10 cellular contexts compared by ENCODE assay signal in genomic region chr3:79019924-79020173, GRCh38.
DNase-seq lines count a peak whose midpoint lies in the region; ATAC-seq, FAIRE-seq and TF ChIP-seq lines count a peak whose summit lies in the region.
"Had no signal": no experiment of that assay in that cellular context is flagged by ENCODE, and none has a peak within 500 bp of the region (broad histone marks: within the 10 kb centered on the region; RNA-seq: fewer than 3 reads in every experiment).

No MANE protein-coding gene starts in this region.

- no peaks in the 10 kb centered on the region for H3K9me3 Mint-ChIP-seq in activated naive CD8-positive, alpha-beta T cell treated with anti-CD3 and anti-CD28 coated beads for 36 hours
- H3K9me3 Mint-ChIP-seq in CD8-positive, alpha-beta memory T cell = peaks cover 4 to 21% (median 18%) of the 10 kb centered on the region in 5 donors

- no peaks in the 10 kb centered on the region for H3K27me3 ChIP-seq in cardiac muscle cell
- H3K27me3 ChIP-seq in uterus = no peaks in the 10 kb centered on the region
- H3K27me3 ChIP-seq in CD8-positive, alpha-beta memory T cell (ENCODE audit: insufficient read depth, low read length, poor library complexity, severe bottlenecking) = no peaks in the 10 kb centered on the region

- no peak for ATAC-seq in Right ventricle myocardium inferior
- ATAC-seq in GM19328 (IDR thresholded peaks at IDR 0.05; ENCODE audit: unreplicated experiment) = no peak
- ATAC-seq in GM18502 (IDR thresholded peaks at IDR 0.05; ENCODE audit: poor library complexity, unreplicated experiment) = no peak

- H3K9me3 ChIP-seq in cardiac muscle cell (ENCODE audit: low read depth) = no peaks in the 10 kb centered on the region
- H3K9me3 ChIP-seq in uterus = no peaks in the 10 kb centered on the region
- H3K9me3 ChIP-seq in CD8-positive, alpha-beta memory T cell (ENCODE audit: low read length) = no peaks in the 10 kb centered on the region
- H3K9me3 ChIP-seq: left lung had no signal

- no peak overlapping the region for H3K27ac ChIP-seq in cardiac muscle cell
- peak overlapping the region; percentile 86 to 90 for H3K27ac ChIP-seq in uterus
- no peak overlapping the region for H3K27ac ChIP-seq in CD8-positive, alpha-beta memory T cell (ENCODE audit: low read depth, low read length)

- H3K36me3 Mint-ChIP-seq in activated naive CD8-positive, alpha-beta T cell treated with anti-CD3 and anti-CD28 coated beads for 36 hours = no peaks in the 10 kb centered on the region
- H3K36me3 Mint-ChIP-seq in CD8-positive, alpha-beta memory T cell = peaks cover 0 to 1% (median 0%) of the 10 kb centered on the region in 3 donors

- peak overlapping the region; percentile 85 for H3K27ac Mint-ChIP-seq in activated naive CD8-positive, alpha-beta T cell treated with anti-CD3 and anti-CD28 coated beads for 36 hours
- no peak overlapping the region for H3K27ac Mint-ChIP-seq in CD8-positive, alpha-beta memory T cell

- H3K4me3 Mint-ChIP-seq in activated naive CD8-positive, alpha-beta T cell treated with anti-CD3 and anti-CD28 coated beads for 36 hours = no peak overlapping the region
- H3K4me3 Mint-ChIP-seq in CD8-positive, alpha-beta memory T cell = no peak overlapping the region

- POLR2A ChIA-PET in CD8-positive, alpha-beta memory T cell (lab: Charles Lee) = no interaction called here

- FAIRE-seq in islet of Langerhans (lab: Jason Lieb, UNC) = peak; percentile 33

- no peak for TF ChIP-seq CTCF in cardiac muscle cell (IDR thresholded peaks at IDR 0.05; ENCODE audit: low read depth, low read length)
- TF ChIP-seq CTCF in uterus (IDR thresholded peaks at IDR 0.05) = no peak

- H3K36me3 ChIP-seq in cardiac muscle cell (no peaks in the 10 kb centered on the region), uterus (no peaks in the 10 kb centered on the region)
- no peaks in the 10 kb centered on the region for H3K36me3 ChIP-seq in CD8-positive, alpha-beta memory T cell (ENCODE audit: insufficient read depth, low read length)
- H3K36me3 ChIP-seq: left lung had no signal

- H3K4me1 ChIP-seq in cardiac muscle cell (ENCODE audit: low read depth) (peaks cover 22% of the 10 kb centered on the region), uterus (no peaks in the 10 kb centered on the region)
- no peaks in the 10 kb centered on the region for H3K4me1 ChIP-seq in CD8-positive, alpha-beta memory T cell (ENCODE audit: insufficient read depth, low read length)
- H3K4me1 ChIP-seq: left lung had no signal

- intact Hi-C loops in Right ventricle myocardium inferior (cut with DNase I) (loop anchor here (5.0 kb wide), 1 partner anchor 358 kb away; no protein-coding TSS in a partner anchor), uterus (cut with DNase I; ENCODE audit: low total_unique reads) (no loop called here)

- H3K27me3 Mint-ChIP-seq in activated naive CD8-positive, alpha-beta T cell treated with anti-CD3 and anti-CD28 coated beads for 36 hours = peaks cover 20% of the 10 kb centered on the region
- H3K27me3 Mint-ChIP-seq in CD8-positive, alpha-beta memory T cell = peaks cover 6% of the 10 kb centered on the region in 2 donors

- DNase-seq in cardiac muscle cell (ENCODE audit: low read depth in 1 of 2, low spot score in 1 of 2) (no peak), Right ventricle myocardium inferior (ENCODE audit: missing footprints) (no peak), uterus (no peak)
- DNase-seq in activated naive CD8-positive, alpha-beta T cell treated with anti-CD3 and anti-CD28 coated beads for 36 hours = no peak
- no peak for DNase-seq in CD8-positive, alpha-beta memory T cell
- DNase-seq: SIG-M5 had no signal

- peaks cover 9% of the 10 kb centered on the region for H3K4me1 Mint-ChIP-seq in activated naive CD8-positive, alpha-beta T cell treated with anti-CD3 and anti-CD28 coated beads for 36 hours
- peaks cover 0 to 5% (median 2%) of the 10 kb centered on the region in 3 donors for H3K4me1 Mint-ChIP-seq in CD8-positive, alpha-beta memory T cell

- no peak for TF ChIP-seq POLR2A in uterus (IDR thresholded peaks at IDR 0.05)

- CTCF ChIA-PET in CD8-positive, alpha-beta memory T cell (lab: Charles Lee) = no interaction called here

- H3K4me3 ChIP-seq in cardiac muscle cell (peak overlapping the region; percentile 83), uterus (peak overlapping the region in 1 of 2 donors; percentile 90)
- H3K4me3 ChIP-seq in CD8-positive, alpha-beta memory T cell (ENCODE audit: low read length) = no peak overlapping the region

Comparison
In these comparisons a context has a peak if more than half of its experiments do, and no peak if none do; other contexts are left out.
1. H3K27ac ChIP-seq: peak in uterus (2 of 2); none in cardiac muscle cell (single experiment) and CD8-positive, alpha-beta memory T cell (single experiment).